ENCODE assay signal across 20 cellular contexts in the genomic region with DNA sequence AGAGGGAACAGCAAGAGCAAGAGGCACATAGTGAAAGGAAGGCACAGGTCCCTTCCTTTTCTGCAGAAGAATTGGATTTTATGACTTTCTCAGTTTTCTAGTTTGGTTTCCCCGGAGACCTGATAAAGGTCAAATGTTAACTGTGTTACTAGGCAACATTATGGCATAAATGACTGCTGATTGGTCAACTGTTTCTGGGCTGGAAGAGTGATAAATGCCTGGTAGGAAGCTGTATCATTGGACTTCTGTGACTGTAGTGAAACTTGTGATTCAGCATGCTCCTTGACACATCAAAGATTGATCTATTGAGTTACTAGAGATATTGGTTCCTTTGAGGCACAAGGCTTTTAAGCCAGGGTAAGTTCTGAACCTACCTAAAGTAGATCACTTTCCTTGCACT. TPM values are rescaled to one million over a fixed set of nuclear protein-coding genes. Genes with fewer than 3 reads are reported as not detected.
DNase-seq lines count a peak whose midpoint lies in the region; ATAC-seq and TF ChIP-seq lines count a peak whose summit lies in the region.
"Had no signal": no experiment of that assay in that cellular context is flagged by ENCODE, and none has a peak within 500 bp of the region (broad histone marks: within the 10 kb centered on the region; RNA-seq: fewer than 3 reads in every experiment).

No MANE protein-coding gene starts in this region.

- CTCF ChIA-PET in activated CD4-positive, alpha-beta T cell treated with anti-CD3 and anti-CD28 coated beads for 36 hours (lab: Charles Lee) = interaction anchor here (2.6 to 2.7 kb wide), 2 partner anchors 15 to 74 kb away, joined by 13 to 17 read pairs; no protein-coding TSS in a partner anchor
- CTCF ChIA-PET in HEK293T (lab: Yijun Ruan, JAX) = no interaction called here

- H3K27ac Mint-ChIP-seq in activated CD4-positive, alpha-beta T cell treated with anti-CD3 and anti-CD28 coated beads for 36 hours = peak overlapping the region; percentile 77
- H3K27ac Mint-ChIP-seq in progenitor cell of endocrine pancreas = peak overlapping the region; percentile 20

- H3K27ac ChIP-seq in gastroesophageal sphincter = no peak overlapping the region
- H3K27ac ChIP-seq: parathyroid adenoma, upper lobe of right lung had no signal

- H3K4me3 ChIP-seq in choroid plexus epithelial cell (ENCODE audit: low read depth, low read length) = no peak overlapping the region
- H3K4me3 ChIP-seq in gastroesophageal sphincter = no peak overlapping the region
- H3K4me3 ChIP-seq: upper lobe of right lung had no signal

- no peaks in the 10 kb centered on the region for H3K27me3 Mint-ChIP-seq in activated CD4-positive, alpha-beta T cell treated with anti-CD3 and anti-CD28 coated beads for 36 hours
- H3K27me3 Mint-ChIP-seq in progenitor cell of endocrine pancreas = no peaks in the 10 kb centered on the region

- TF ChIP-seq CTCF in choroid plexus epithelial cell (conservative IDR thresholded peaks at IDR 0.05; ENCODE audit: low read depth, low read length) (no peak), progenitor cell of endocrine pancreas (IDR thresholded peaks at IDR 0.05; ENCODE audit: unreplicated experiment) (no peak), gastroesophageal sphincter (IDR thresholded peaks at IDR 0.05) (no peak)

- peaks cover 88% of the 10 kb centered on the region for H3K4me1 Mint-ChIP-seq in activated CD4-positive, alpha-beta T cell treated with anti-CD3 and anti-CD28 coated beads for 36 hours
- peaks cover 17% of the 10 kb centered on the region for H3K4me1 Mint-ChIP-seq in progenitor cell of endocrine pancreas (ENCODE audit: low read depth)

- WGBS in gastroesophageal sphincter (ENCODE audit: low coverage in 1 of 2), 2 donors = 62 to 90% methylated on average over 1 of the region's 1 CpG

- H3K9me3 Mint-ChIP-seq in activated CD4-positive, alpha-beta T cell treated with anti-CD3 and anti-CD28 coated beads for 36 hours (ENCODE audit: low read depth) = peaks cover 6% of the 10 kb centered on the region
- H3K9me3 Mint-ChIP-seq in progenitor cell of endocrine pancreas (ENCODE audit: low read depth) = peaks cover 3% of the 10 kb centered on the region

- peaks cover 85% of the 10 kb centered on the region for H3K36me3 Mint-ChIP-seq in activated CD4-positive, alpha-beta T cell treated with anti-CD3 and anti-CD28 coated beads for 36 hours (ENCODE audit: low read depth)
- peaks cover 6% of the 10 kb centered on the region for H3K36me3 Mint-ChIP-seq in progenitor cell of endocrine pancreas (ENCODE audit: insufficient read depth)

- no peak overlapping the region for H3K4me3 Mint-ChIP-seq in activated CD4-positive, alpha-beta T cell treated with anti-CD3 and anti-CD28 coated beads for 36 hours
- no peak overlapping the region for H3K4me3 Mint-ChIP-seq in progenitor cell of endocrine pancreas (ENCODE audit: low read depth)

- H3K27me3 ChIP-seq in gastroesophageal sphincter = no peaks in the 10 kb centered on the region
- H3K27me3 ChIP-seq: upper lobe of right lung had no signal

- intact Hi-C loops in activated CD4-positive, alpha-beta T cell treated with anti-CD3 and anti-CD28 coated beads for 36 hours (cut with DNase I, micrococcal nuclease) = loop anchor here in 1 of 2 experiments (2.0 to 5.0 kb wide), 2 partner anchors 36 to 51 kb away; no protein-coding TSS in a partner anchor

- peaks cover 0 to 8% of the 10 kb centered on the region in 2 donors for H3K36me3 ChIP-seq in gastroesophageal sphincter
- H3K36me3 ChIP-seq: upper lobe of right lung had no signal

- H3K4me1 ChIP-seq in gastroesophageal sphincter = peaks cover 0 to 12% (median 4%) of the 10 kb centered on the region in 3 donors
- H3K4me1 ChIP-seq: parathyroid adenoma had no signal

- ATAC-seq in activated CD4-positive, alpha-beta T cell treated with anti-CD3 and anti-CD28 coated beads for 36 hours = peak; percentile 71
- no peak for ATAC-seq in gastroesophageal sphincter
- no peak for ATAC-seq in HG02970 (IDR thresholded peaks at IDR 0.05; ENCODE audit: low FRiP score, unreplicated experiment)
- ATAC-seq: HepG2, left lobe of liver, upper lobe of right lung had no signal

- POLR2A ChIA-PET in activated CD4-positive, alpha-beta T cell treated with anti-CD3 and anti-CD28 coated beads for 36 hours (lab: Charles Lee) = interaction anchor here (0.5 to 0.6 kb wide), 2 partner anchors 21 to 93 kb away, joined by 3 to 6 read pairs; no protein-coding TSS in a partner anchor
- POLR2A ChIA-PET in HEK293T (lab: Yijun Ruan, JAX) = no interaction called here

- no peak for TF ChIP-seq EP300 in gastroesophageal sphincter (IDR thresholded peaks at IDR 0.05)

- DNase-seq in activated CD4-positive, alpha-beta T cell treated with anti-CD3 and anti-CD28 coated beads for 36 hours = no peak
- no peak for DNase-seq in activated CD4-positive, alpha-beta T cell treated with anti-CD3 and anti-CD28 coated beads, Interleukin-2, amount 50 U/mL, for 48 hours
- DNase-seq in HEK293T (ENCODE audit: extremely low spot score) (no peak), choroid plexus epithelial cell (ENCODE audit: low read depth) (peak; percentile 24), progenitor cell of endocrine pancreas (ENCODE audit: low spot score, unreplicated experiment) (no peak), activated gamma-delta T cell treated with Interleukin-2 at 50 U/mL for 16 hours (no peak)
- DNase-seq: activated CD4-positive, alpha-beta T cell treated with anti-CD3 and anti-CD28 coated beads for 4 hours; activated gamma-delta T cell; Calu3; effector CD8-positive, alpha-beta T cell; HCEC 1CT; NCI-H1048; small intestine; stimulated activated naive CD4-positive, alpha-beta T cell; upper lobe of right lung had no signal

- TF ChIP-seq POLR2A in gastroesophageal sphincter (IDR thresholded peaks at IDR 0.05) = no peak

- no peaks in the 10 kb centered on the region for H3K9me3 ChIP-seq in gastroesophageal sphincter
- H3K9me3 ChIP-seq: upper lobe of right lung had no signal

TF ChIP-seq in HEK293T, 16 proteins besides CTCF, POLR2A, EP300 and RAD21:
- TF ChIP-seq FOXK2 (IDR thresholded peaks at IDR 0.05) = no peak
- peak; percentile 32; the same call in 1 of the 2 replicates for TF ChIP-seq PKNOX1 (IDR thresholded peaks at IDR 0.05)

RNA-seq across cellular contexts. Expression of gene LRRC8C, which starts 55.7 kb away (rescaled TPM):
- 10 to 100 TPM; 31.5 to 37.1 TPM for total RNA-seq in activated CD4-positive, alpha-beta T cell treated with anti-CD3 and anti-CD28 coated beads for 36 hours
- 3.2 and 3.3 TPM in 2 replicates for total RNA-seq in progenitor cell of endocrine pancreas
- 1 to 10 TPM; 5.4 to 9.6 (median 6.2) TPM for total RNA-seq in gastroesophageal sphincter
